ENCODE assay signal across 1 cellular context in the genomic region with DNA sequence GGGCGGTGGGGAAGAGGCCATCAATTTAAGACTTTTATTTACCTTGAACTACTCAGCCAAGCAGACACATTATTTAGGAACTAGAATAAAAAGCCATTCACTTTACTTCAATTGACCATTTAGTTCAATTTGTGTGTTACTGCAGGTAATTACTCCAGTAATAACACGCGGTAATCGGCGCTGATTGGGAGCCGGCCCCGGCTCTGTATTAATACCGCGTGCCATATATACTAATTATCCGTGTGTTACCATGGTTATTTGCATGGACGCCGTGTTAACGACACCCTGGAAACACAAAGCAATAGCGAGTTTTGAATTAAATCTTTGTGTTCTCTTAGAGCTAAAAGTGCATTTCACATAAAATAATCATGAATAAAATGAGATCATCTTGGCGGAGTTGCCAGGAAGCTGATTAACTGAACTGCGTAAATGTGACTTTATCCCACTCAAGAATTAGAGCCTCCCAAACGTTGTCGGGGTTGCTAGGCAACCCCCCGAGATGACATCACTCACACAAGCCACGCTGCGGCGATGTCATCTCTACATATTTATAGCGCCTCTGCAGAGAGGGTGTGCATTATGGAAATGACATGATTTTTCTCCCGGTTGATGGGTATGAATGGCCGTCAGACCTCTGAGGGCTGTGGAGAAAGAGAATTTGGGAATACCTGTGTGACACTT.
TF ChIP-seq lines count a peak whose summit lies in the region.

No MANE protein-coding gene starts in this region.

TF ChIP-seq in GM23338, 12 proteins besides CTCF, POLR2A, EP300 and RAD21:
- TF ChIP-seq, protein P1, sequence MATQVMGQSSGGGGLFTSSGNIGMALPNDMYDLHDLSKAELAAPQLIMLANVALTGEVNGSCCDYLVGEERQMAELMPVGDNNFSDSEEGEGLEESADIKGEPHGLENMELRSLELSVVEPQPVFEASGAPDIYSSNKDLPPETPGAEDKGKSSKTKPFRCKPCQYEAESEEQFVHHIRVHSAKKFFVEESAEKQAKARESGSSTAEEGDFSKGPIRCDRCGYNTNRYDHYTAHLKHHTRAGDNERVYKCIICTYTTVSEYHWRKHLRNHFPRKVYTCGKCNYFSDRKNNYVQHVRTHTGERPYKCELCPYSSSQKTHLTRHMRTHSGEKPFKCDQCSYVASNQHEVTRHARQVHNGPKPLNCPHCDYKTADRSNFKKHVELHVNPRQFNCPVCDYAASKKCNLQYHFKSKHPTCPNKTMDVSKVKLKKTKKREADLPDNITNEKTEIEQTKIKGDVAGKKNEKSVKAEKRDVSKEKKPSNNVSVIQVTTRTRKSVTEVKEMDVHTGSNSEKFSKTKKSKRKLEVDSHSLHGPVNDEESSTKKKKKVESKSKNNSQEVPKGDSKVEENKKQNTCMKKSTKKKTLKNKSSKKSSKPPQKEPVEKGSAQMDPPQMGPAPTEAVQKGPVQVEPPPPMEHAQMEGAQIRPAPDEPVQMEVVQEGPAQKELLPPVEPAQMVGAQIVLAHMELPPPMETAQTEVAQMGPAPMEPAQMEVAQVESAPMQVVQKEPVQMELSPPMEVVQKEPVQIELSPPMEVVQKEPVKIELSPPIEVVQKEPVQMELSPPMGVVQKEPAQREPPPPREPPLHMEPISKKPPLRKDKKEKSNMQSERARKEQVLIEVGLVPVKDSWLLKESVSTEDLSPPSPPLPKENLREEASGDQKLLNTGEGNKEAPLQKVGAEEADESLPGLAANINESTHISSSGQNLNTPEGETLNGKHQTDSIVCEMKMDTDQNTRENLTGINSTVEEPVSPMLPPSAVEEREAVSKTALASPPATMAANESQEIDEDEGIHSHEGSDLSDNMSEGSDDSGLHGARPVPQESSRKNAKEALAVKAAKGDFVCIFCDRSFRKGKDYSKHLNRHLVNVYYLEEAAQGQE (IDR thresholded peaks at IDR 0.05; ENCODE audit: unreplicated experiment), result no peak
- TF ChIP-seq EZH2 (IDR thresholded peaks at IDR 0.05; ENCODE audit: low read depth, unreplicated experiment) (no peak), NANOG (IDR thresholded peaks at IDR 0.05; ENCODE audit: borderline replicate concordance) (no peak), EZH2phosphoT487 (IDR thresholded peaks at IDR 0.05; ENCODE audit: unreplicated experiment) (no peak), CREB1 (CRISPR knock-in tag; IDR thresholded peaks at IDR 0.05; ENCODE audit: low read depth) (0 out of 2 replicates have a peak, but pooled peaks have one; percentile 14)
- TF ChIP-seq, protein P2, sequence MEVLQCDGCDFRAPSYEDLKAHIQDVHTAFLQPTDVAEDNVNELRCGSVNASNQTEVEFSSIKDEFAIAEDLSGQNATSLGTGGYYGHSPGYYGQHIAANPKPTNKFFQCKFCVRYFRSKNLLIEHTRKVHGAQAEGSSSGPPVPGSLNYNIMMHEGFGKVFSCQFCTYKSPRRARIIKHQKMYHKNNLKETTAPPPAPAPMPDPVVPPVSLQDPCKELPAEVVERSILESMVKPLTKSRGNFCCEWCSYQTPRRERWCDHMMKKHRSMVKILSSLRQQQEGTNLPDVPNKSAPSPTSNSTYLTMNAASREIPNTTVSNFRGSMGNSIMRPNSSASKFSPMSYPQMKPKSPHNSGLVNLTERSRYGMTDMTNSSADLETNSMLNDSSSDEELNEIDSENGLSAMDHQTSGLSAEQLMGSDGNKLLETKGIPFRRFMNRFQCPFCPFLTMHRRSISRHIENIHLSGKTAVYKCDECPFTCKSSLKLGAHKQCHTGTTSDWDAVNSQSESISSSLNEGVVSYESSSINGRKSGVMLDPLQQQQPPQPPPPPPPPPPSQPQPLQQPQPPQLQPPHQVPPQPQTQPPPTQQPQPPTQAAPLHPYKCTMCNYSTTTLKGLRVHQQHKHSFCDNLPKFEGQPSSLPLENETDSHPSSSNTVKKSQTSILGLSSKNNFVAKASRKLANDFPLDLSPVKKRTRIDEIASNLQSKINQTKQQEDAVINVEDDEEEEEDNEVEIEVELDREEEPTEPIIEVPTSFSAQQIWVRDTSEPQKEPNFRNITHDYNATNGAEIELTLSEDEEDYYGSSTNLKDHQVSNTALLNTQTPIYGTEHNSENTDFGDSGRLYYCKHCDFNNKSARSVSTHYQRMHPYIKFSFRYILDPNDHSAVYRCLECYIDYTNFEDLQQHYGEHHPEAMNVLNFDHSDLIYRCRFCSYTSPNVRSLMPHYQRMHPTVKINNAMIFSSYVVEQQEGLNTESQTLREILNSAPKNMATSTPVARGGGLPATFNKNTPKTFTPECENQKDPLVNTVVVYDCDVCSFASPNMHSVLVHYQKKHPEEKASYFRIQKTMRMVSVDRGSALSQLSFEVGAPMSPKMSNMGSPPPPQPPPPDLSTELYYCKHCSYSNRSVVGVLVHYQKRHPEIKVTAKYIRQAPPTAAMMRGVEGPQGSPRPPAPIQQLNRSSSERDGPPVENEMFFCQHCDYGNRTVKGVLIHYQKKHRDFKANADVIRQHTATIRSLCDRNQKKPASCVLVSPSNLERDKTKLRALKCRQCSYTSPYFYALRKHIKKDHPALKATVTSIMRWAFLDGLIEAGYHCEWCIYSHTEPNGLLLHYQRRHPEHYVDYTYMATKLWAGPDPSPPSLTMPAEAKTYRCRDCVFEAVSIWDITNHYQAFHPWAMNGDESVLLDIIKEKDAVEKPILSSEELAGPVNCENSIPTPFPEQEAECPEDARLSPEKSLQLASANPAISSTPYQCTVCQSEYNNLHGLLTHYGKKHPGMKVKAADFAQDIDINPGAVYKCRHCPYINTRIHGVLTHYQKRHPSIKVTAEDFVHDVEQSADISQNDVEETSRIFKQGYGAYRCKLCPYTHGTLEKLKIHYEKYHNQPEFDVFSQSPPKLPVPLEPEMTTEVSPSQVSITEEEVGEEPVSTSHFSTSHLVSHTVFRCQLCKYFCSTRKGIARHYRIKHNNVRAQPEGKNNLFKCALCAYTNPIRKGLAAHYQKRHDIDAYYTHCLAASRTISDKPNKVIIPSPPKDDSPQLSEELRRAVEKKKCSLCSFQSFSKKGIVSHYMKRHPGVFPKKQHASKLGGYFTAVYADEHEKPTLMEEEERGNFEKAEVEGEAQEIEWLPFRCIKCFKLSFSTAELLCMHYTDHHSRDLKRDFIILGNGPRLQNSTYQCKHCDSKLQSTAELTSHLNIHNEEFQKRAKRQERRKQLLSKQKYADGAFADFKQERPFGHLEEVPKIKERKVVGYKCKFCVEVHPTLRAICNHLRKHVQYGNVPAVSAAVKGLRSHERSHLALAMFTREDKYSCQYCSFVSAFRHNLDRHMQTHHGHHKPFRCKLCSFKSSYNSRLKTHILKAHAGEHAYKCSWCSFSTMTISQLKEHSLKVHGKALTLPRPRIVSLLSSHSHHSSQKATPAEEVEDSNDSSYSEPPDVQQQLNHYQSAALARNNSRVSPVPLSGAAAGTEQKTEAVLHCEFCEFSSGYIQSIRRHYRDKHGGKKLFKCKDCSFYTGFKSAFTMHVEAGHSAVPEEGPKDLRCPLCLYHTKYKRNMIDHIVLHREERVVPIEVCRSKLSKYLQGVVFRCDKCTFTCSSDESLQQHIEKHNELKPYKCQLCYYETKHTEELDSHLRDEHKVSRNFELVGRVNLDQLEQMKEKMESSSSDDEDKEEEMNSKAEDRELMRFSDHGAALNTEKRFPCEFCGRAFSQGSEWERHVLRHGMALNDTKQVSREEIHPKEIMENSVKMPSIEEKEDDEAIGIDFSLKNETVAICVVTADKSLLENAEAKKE (CRISPR knock-in tag; IDR thresholded peaks at IDR 0.05), result no peak
- TF ChIP-seq, protein P3, sequence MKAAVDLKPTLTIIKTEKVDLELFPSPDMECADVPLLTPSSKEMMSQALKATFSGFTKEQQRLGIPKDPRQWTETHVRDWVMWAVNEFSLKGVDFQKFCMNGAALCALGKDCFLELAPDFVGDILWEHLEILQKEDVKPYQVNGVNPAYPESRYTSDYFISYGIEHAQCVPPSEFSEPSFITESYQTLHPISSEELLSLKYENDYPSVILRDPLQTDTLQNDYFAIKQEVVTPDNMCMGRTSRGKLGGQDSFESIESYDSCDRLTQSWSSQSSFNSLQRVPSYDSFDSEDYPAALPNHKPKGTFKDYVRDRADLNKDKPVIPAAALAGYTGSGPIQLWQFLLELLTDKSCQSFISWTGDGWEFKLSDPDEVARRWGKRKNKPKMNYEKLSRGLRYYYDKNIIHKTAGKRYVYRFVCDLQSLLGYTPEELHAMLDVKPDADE (IDR thresholded peaks at IDR 0.05), result no peak
